ENCODE assay signal across 24 cellular contexts in genomic region chr5:1934801-1935429, GRCh38. TPM values are rescaled to one million over a fixed set of nuclear protein-coding genes. Genes with fewer than 3 reads are reported as not detected.
DNase-seq lines count a peak whose midpoint lies in the region; ATAC-seq, FAIRE-seq and TF ChIP-seq lines count a peak whose summit lies in the region.
"Had no signal": no experiment of that assay in that cellular context is flagged by ENCODE, and none has a peak within 500 bp of the region (broad histone marks: within the 10 kb centered on the region; RNA-seq: fewer than 3 reads in every experiment).

No MANE protein-coding gene starts in this region.

- H3K27me3 ChIP-seq in GM23338 (ENCODE audit: insufficient read depth): peaks cover 31% of the 10 kb centered on the region
- no peaks in the 10 kb centered on the region for H3K27me3 ChIP-seq in foreskin keratinocyte
- H3K27me3 ChIP-seq in sigmoid colon: peaks cover 0 to 13% (median 4%) of the 10 kb centered on the region in 3 donors
- peaks cover 33% of the 10 kb centered on the region for H3K27me3 ChIP-seq in hepatocyte

- no peak overlapping the region for H2AFZ ChIP-seq in GM23338
- no peak overlapping the region for H2AFZ ChIP-seq in hepatocyte

- TF ChIP-seq CTCF in GM23338 (conservative IDR thresholded peaks at IDR 0.05; ENCODE audit: low read depth in 2 of 2): no peak
- TF ChIP-seq CTCF in foreskin keratinocyte (conservative IDR thresholded peaks at IDR 0.05): no peak
- TF ChIP-seq CTCF in sigmoid colon (IDR thresholded peaks at IDR 0.05): no peak
- TF ChIP-seq CTCF in hepatocyte (IDR thresholded peaks at IDR 0.05; ENCODE audit: poor library complexity): no peak

- H3K4me3 ChIP-seq in GM23338 (no peak overlapping the region), sigmoid colon (no peak overlapping the region), hepatocyte (no peak overlapping the region)
- H3K4me3 ChIP-seq: HAP-1, Peyer's patch, SK-N-MC had no signal

- intact Hi-C loops in sigmoid colon (cut with DNase I): no loop called here

- no peak overlapping the region for H3K27ac ChIP-seq in GM23338 (ENCODE audit: low read depth)
- peak overlapping the region; percentile 99 for H3K27ac ChIP-seq in foreskin keratinocyte
- no peak overlapping the region for H3K27ac ChIP-seq in sigmoid colon
- H3K27ac ChIP-seq in hepatocyte: no peak overlapping the region
- H3K27ac ChIP-seq: C4-2B, Peyer's patch, SK-N-MC had no signal

- peaks cover 1% of the 10 kb centered on the region; the same call in 1 of the 2 replicates for H3F3A ChIP-seq in GM23338 (replicated peaks; ENCODE audit: low read depth)

- H3K79me2 ChIP-seq in GM23338 (replicated peaks; ENCODE audit: insufficient read depth) (no peaks in the 10 kb centered on the region), hepatocyte (no peaks in the 10 kb centered on the region)

- TF ChIP-seq POLR2A in sigmoid colon (IDR thresholded peaks at IDR 0.05) (no peak), GM12892 (IDR thresholded peaks at IDR 0.05; ENCODE audit: low read depth, low read length) (no peak)

- H3K27me3 Mint-ChIP-seq in GM23338 (ENCODE audit: insufficient read depth, low read depth, poor library complexity) (peaks cover 15% of the 10 kb centered on the region), T-helper 17 cell (peaks cover 56% of the 10 kb centered on the region)

- H3K4me1 ChIP-seq in GM23338 (ENCODE audit: insufficient read depth) (peaks cover 5% of the 10 kb centered on the region), foreskin keratinocyte (peaks cover 11% of the 10 kb centered on the region), sigmoid colon (peaks cover 0 to 12% (median 5%) of the 10 kb centered on the region in 4 donors), hepatocyte (ENCODE audit: insufficient read depth) (peaks cover 13% of the 10 kb centered on the region)
- H3K4me1 ChIP-seq: HAP-1 had no signal

- H3K9me2 ChIP-seq in GM23338 (ENCODE audit: insufficient read depth): no peaks in the 10 kb centered on the region
- no peaks in the 10 kb centered on the region for H3K9me2 ChIP-seq in hepatocyte (replicated peaks; ENCODE audit: insufficient read depth)

- H3K9me3 Mint-ChIP-seq in GM23338: no peaks in the 10 kb centered on the region
- H3K9me3 Mint-ChIP-seq: CD8-positive, alpha-beta T cell had no signal

- H4K20me1 ChIP-seq in GM23338 (replicated peaks; ENCODE audit: insufficient read depth) (no peaks in the 10 kb centered on the region), hepatocyte (ENCODE audit: insufficient read depth, poor library complexity, severe bottlenecking) (no peaks in the 10 kb centered on the region)

- H3K4me1 Mint-ChIP-seq in GM23338 (peaks cover 6% of the 10 kb centered on the region), T-helper 17 cell (peaks cover 2% of the 10 kb centered on the region)

- no peaks in the 10 kb centered on the region for H3K9me3 ChIP-seq in sigmoid colon
- no peaks in the 10 kb centered on the region for H3K9me3 ChIP-seq in hepatocyte (ENCODE audit: low read depth)
- H3K9me3 ChIP-seq in T-helper 17 cell (ENCODE audit: control insufficient read depth, low read length, poor library complexity, severe bottlenecking): no peaks in the 10 kb centered on the region
- H3K9me3 ChIP-seq: HAP-1 had no signal

- H3K36me3 ChIP-seq in GM23338 (ENCODE audit: insufficient read depth) (no peaks in the 10 kb centered on the region), sigmoid colon (peaks cover 0 to 8% (median 0%) of the 10 kb centered on the region in 4 donors), hepatocyte (replicated peaks; ENCODE audit: insufficient read depth, low read depth) (no peaks in the 10 kb centered on the region)
- H3K36me3 ChIP-seq: HAP-1, Peyer's patch had no signal

- H3K36me3 Mint-ChIP-seq in GM23338 (ENCODE audit: low read depth) (no peaks in the 10 kb centered on the region), T-helper 17 cell (ENCODE audit: low read depth) (no peaks in the 10 kb centered on the region)
- H3K36me3 Mint-ChIP-seq: CD8-positive, alpha-beta T cell had no signal

- H3K27ac Mint-ChIP-seq in GM23338 (peak overlapping the region; percentile 66; the same call in 1 of the 2 replicates), T-helper 17 cell (no peak overlapping the region)
- H3K27ac Mint-ChIP-seq: CD8-positive, alpha-beta T cell had no signal

- DNase-seq in D341Med (ENCODE audit: low spot score) (peak; percentile 14), GM23338 (ENCODE audit: low spot score) (no peak), foreskin keratinocyte (no peak), sigmoid colon (peak; percentile 61), hepatocyte (ENCODE audit: low spot score) (no peak), GM12892 (ENCODE audit: insufficient read length) (no peak), T-helper 17 cell (no peak)
- DNase-seq: CD8-positive, alpha-beta T cell; DMS79 treated with DMSO at 0.1 percent for 48 hours; NCI-H1092; NCI-H1417 treated with DMSO at 0.1 percent for 48 hours; NCI-H1694 treated with DMSO at 0.1 percent for 48 hours; NCI-H2081; NCI-H2227 treated with DMSO at 0.1 percent for 48 hours; NCI-H510A; NCI-H69; Peyer's patch; SIG-M5; SW 1271 had no signal

- H3K4me3 Mint-ChIP-seq in GM23338: no peak overlapping the region
- H3K4me3 Mint-ChIP-seq in T-helper 17 cell: no peak overlapping the region
- H3K4me3 Mint-ChIP-seq: CD8-positive, alpha-beta T cell had no signal

- WGBS in sigmoid colon, 2 donors: 88 to 89% methylated on average over 20 of the region's 20 CpGs
- 92% methylated on average over 20 of the region's 20 CpGs for whole genome bisulfite sequencing in hepatocyte (ENCODE audit: low lambda C conversion rate, missing lambda C conversion rate)

- no peak for FAIRE-seq in GM12892 (lab: Jason Lieb, UNC)

- ATAC-seq in GM23338 (no peak), foreskin keratinocyte (no peak), T-helper 17 cell (no peak)
- ATAC-seq: CD8-positive, alpha-beta T cell had no signal

- H3K4me2 ChIP-seq in GM23338 (no peak overlapping the region), hepatocyte (no peak overlapping the region)

- no peak for TF ChIP-seq EP300 in sigmoid colon (IDR thresholded peaks at IDR 0.05)

TF ChIP-seq in GM23338, 12 proteins besides CTCF, POLR2A, EP300 and RAD21:
- TF ChIP-seq ZNF462 (CRISPR knock-in tag; IDR thresholded peaks at IDR 0.05): no peak

RNA-seq across cellular contexts. Expression of gene IRX4, which starts 52.2 kb away (rescaled TPM):
- 1.7 and 2.8 TPM in 2 replicates for total RNA-seq in GM23338 (2014; rRNA removed; shearing (Covaris generic))
- polyA plus RNA-seq in GM23338 (2016; fragmentation: Nextera tagmentation; extraction: Ambion mirVana) (0.70 and 0.82 TPM in 2 replicates), foreskin keratinocyte (22.0 and 32.8 TPM in 2 replicates), sigmoid colon (under 1 TPM in 1 of 3 donors, not detected in 2; 0.06 TPM), hepatocyte (not detected in 2 replicates)
- total RNA-seq in foreskin keratinocyte (20.3 and 26.4 TPM in 2 replicates), sigmoid colon (not detected), hepatocyte (not detected in 2 replicates), T-helper 17 cell (not detected)
- polyA plus RNA-seq in GM12892 (2012; ENCODE audit: missing spikeins): not detected
- total RNA-seq: A673; CD8-positive, alpha-beta T cell; HT-29; Peyer's patch had no signal

Comparison
In these comparisons a context has a peak if more than half of its experiments do, and no peak if none do; other contexts are left out.
1. DNase-seq: peak in D341Med (single experiment) and sigmoid colon (single experiment); none in GM23338 (single experiment), foreskin keratinocyte (0 of 2), hepatocyte (single experiment), GM12892 (single experiment) and T-helper 17 cell (0 of 3).